In genomic region chr21:31667141-31667540, GRCh38 we compare ENCODE assay signal across 1 cellular context.
TF ChIP-seq lines count a peak whose summit lies in the region.

No MANE protein-coding gene starts in this region.

TF ChIP-seq in K562, 482 proteins besides CTCF, POLR2A, EP300 and RAD21:
- TF ChIP-seq, protein P1, sequence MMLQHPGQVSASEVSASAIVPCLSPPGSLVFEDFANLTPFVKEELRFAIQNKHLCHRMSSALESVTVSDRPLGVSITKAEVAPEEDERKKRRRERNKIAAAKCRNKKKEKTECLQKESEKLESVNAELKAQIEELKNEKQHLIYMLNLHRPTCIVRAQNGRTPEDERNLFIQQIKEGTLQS (IDR thresholded peaks at IDR 0.05): peak; percentile 30; the same call in 1 of the 2 replicates
- TF ChIP-seq, protein P1 (CRISPR knock-in tag; conservative IDR thresholded peaks at IDR 0.05): no peak
- TF ChIP-seq KLF1 (tag; IDR thresholded peaks at IDR 0.05) (no peak), CHAMP1 (IDR thresholded peaks at IDR 0.05) (no peak)
- TF ChIP-seq, protein P2, sequence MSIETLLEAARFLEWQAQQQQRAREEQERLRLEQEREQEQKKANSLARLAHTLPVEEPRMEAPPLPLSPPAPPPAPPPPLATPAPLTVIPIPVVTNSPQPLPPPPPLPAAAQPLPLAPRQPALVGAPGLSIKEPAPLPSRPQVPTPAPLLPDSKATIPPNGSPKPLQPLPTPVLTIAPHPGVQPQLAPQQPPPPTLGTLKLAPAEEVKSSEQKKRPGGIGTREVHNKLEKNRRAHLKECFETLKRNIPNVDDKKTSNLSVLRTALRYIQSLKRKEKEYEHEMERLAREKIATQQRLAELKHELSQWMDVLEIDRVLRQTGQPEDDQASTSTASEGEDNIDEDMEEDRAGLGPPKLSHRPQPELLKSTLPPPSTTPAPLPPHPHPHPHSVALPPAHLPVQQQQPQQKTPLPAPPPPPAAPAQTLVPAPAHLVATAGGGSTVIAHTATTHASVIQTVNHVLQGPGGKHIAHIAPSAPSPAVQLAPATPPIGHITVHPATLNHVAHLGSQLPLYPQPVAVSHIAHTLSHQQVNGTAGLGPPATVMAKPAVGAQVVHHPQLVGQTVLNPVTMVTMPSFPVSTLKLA (conservative IDR thresholded peaks at IDR 0.05): no peak
- TF ChIP-seq, protein P3, sequence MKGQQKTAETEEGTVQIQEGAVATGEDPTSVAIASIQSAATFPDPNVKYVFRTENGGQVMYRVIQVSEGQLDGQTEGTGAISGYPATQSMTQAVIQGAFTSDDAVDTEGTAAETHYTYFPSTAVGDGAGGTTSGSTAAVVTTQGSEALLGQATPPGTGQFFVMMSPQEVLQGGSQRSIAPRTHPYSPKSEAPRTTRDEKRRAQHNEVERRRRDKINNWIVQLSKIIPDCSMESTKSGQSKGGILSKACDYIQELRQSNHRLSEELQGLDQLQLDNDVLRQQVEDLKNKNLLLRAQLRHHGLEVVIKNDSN (CRISPR knock-in tag; IDR thresholded peaks at IDR 0.05): no peak
